In genomic region chr3:117587416-117587815, GRCh38 we compare ENCODE assay signal across 17 cellular contexts.
"Had no signal": no experiment of that assay in that cellular context is flagged by ENCODE, and none has a peak within 500 bp of the region (broad histone marks: within the 10 kb centered on the region; RNA-seq: fewer than 3 reads in every experiment).

No MANE protein-coding gene starts in this region.

- H3K9me3 Mint-ChIP-seq: activated T-helper 1 cell treated with anti-CD3 and anti-CD28 coated beads, Interleukin-12 subunit alpha, Interleukin-12 subunit beta, Interleukin-2, Interleukin-4 antibody, amounts not matched to agents 30 ng/mL and 10 ng/mL and 1 ng/mL, durations not matched to agents 14 hours and 24 hours and 36 hours; stimulated activated memory B cell treated with anti-CD40 and anti-IgM and Interleukin-4, amounts not matched to agents 10 μg/mL and 1 μg/mL and 100 μg/mL, for 72 hours had no signal

- H3K27me3 Mint-ChIP-seq: activated naive CD8-positive, alpha-beta T cell treated with anti-CD3 and anti-CD28 coated beads for 36 hours; natural killer cell treated with Interleukin-12 subunit alpha and Interleukin-12 subunit beta and Interleukin-15 and Interleukin-18, amount 100 ng/mL, for 72 hours; stimulated activated memory B cell treated with anti-CD40 and anti-IgM and Interleukin-4, amounts not matched to agents 10 μg/mL and 1 μg/mL and 100 μg/mL, for 72 hours had no signal

- H3K4me1 Mint-ChIP-seq: activated naive CD8-positive, alpha-beta T cell treated with anti-CD3 and anti-CD28 coated beads for 36 hours; memory B cell; stimulated activated memory B cell treated with anti-CD40 and anti-IgM and Interleukin-4, amounts not matched to agents 10 μg/mL and 1 μg/mL and 100 μg/mL, for 72 hours had no signal

- DNase-seq: activated CD4-positive, alpha-beta T cell treated with anti-CD3 and anti-CD28 coated beads, Interleukin-2, amount 50 U/mL, for 1 hour; activated naive CD8-positive, alpha-beta T cell treated with anti-CD3 and anti-CD28 coated beads for 36 hours; amygdala; body of pancreas; central memory CD4-positive, alpha-beta T cell; colonic mucosa; kidney glomerular epithelial cell; left ventricle myocardium superior; nucleus accumbens; posterior cingulate gyrus; retina; tibial artery; uterus had no signal

- H3K36me3 Mint-ChIP-seq: activated naive CD8-positive, alpha-beta T cell treated with anti-CD3 and anti-CD28 coated beads for 36 hours; memory B cell; natural killer cell treated with Interleukin-12 subunit alpha and Interleukin-12 subunit beta and Interleukin-15 and Interleukin-18, amount 100 ng/mL, for 72 hours; stimulated activated memory B cell treated with anti-CD40 and anti-IgM and Interleukin-4, amounts not matched to agents 10 μg/mL and 1 μg/mL and 100 μg/mL, for 72 hours had no signal

- H3K27ac Mint-ChIP-seq: activated naive CD8-positive, alpha-beta T cell treated with anti-CD3 and anti-CD28 coated beads for 36 hours; activated T-helper 1 cell treated with anti-CD3 and anti-CD28 coated beads, Interleukin-12 subunit alpha, Interleukin-12 subunit beta, Interleukin-2, Interleukin-4 antibody, amounts not matched to agents 30 ng/mL and 10 ng/mL and 1 ng/mL, durations not matched to agents 14 hours and 24 hours and 36 hours; memory B cell; natural killer cell treated with Interleukin-12 subunit alpha and Interleukin-12 subunit beta and Interleukin-15 and Interleukin-18, amount 100 ng/mL, for 72 hours; stimulated activated memory B cell treated with anti-CD40 and anti-IgM and Interleukin-4, amounts not matched to agents 10 μg/mL and 1 μg/mL and 100 μg/mL, for 72 hours had no signal

- H3K4me3 Mint-ChIP-seq: activated naive CD8-positive, alpha-beta T cell treated with anti-CD3 and anti-CD28 coated beads for 36 hours; activated T-helper 1 cell treated with anti-CD3 and anti-CD28 coated beads, Interleukin-12 subunit alpha, Interleukin-12 subunit beta, Interleukin-2, Interleukin-4 antibody, amounts not matched to agents 30 ng/mL and 10 ng/mL and 1 ng/mL, durations not matched to agents 14 hours and 24 hours and 36 hours; memory B cell; natural killer cell treated with Interleukin-12 subunit alpha and Interleukin-12 subunit beta and Interleukin-15 and Interleukin-18, amount 100 ng/mL, for 72 hours; stimulated activated memory B cell treated with anti-CD40 and anti-IgM and Interleukin-4, amounts not matched to agents 10 μg/mL and 1 μg/mL and 100 μg/mL, for 72 hours had no signal
